ENCODE assay signal across 1 cellular context in genomic region chr1:172252925-172253324, GRCh38.
TF ChIP-seq lines count a peak whose summit lies in the region.

No MANE protein-coding gene starts in this region.

TF ChIP-seq in SK-N-SH treated with all-trans-retinoic acid at 6 μM for 48 hours, 23 proteins besides CTCF, POLR2A, EP300 and RAD21 (continued from another document):
- no peak for TF ChIP-seq BACH2 (CRISPR knock-in tag; IDR thresholded peaks at IDR 0.05; ENCODE audit: borderline replicate concordance)
- TF ChIP-seq ZFP3 (CRISPR knock-in tag; IDR thresholded peaks at IDR 0.05) = no peak
- no peak for TF ChIP-seq ESRRG (CRISPR knock-in tag; IDR thresholded peaks at IDR 0.05)
- TF ChIP-seq ZC3H10 (CRISPR knock-in tag; IDR thresholded peaks at IDR 0.05) = no peak
- TF ChIP-seq ZNF70 (CRISPR knock-in tag; IDR thresholded peaks at IDR 0.05) = no peak
- TF ChIP-seq ARNTL (CRISPR knock-in tag; IDR thresholded peaks at IDR 0.05; ENCODE audit: borderline replicate concordance, low read depth) = no peak
- no peak for TF ChIP-seq ISL1 (CRISPR knock-in tag; IDR thresholded peaks at IDR 0.05)
- no peak for TF ChIP-seq RARB (CRISPR knock-in tag; IDR thresholded peaks at IDR 0.05)
- TF ChIP-seq OSR1 (CRISPR knock-in tag; IDR thresholded peaks at IDR 0.05) = no peak
